Comparison of ENCODE assay signal across 11 cellular contexts in the genomic region with DNA sequence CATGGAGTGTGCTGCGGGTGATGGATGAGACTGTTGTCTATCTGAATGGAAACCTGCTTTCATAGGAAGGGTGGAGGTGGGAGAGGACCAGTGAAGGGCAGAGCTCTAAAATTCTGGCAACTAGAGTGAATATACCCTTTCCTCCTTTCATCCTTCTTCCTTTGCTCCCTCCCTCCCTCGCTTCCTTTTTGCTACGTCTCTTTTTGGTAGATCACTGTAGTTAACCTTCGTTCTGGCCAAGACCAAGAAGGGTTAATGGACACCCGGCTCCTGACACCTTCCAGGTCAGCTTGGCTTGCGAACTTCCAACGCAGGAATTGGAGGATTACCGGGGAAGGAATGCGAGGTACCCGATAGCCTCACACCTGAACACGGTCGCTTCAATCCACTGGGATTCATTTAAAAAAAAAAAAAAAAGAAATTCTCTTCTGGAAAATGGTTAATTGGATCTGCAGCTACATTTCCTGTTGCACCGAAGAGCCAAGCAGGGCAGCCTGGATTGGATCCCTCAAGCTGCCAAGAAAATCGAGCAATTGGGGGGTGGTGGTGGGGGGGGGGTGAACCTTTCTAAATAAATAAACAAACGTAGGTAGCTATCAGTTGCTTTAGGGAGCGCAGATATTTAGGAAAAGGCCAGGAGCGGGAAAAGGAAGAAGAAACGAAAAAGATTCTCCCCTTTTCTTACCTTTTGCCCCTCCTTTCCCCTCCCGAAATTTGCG. TPM values are rescaled to one million over a fixed set of nuclear protein-coding genes. Genes with fewer than 3 reads are reported as not detected.
DNase-seq lines count a peak whose midpoint lies in the region; TF ChIP-seq lines count a peak whose summit lies in the region.
"Had no signal": no experiment of that assay in that cellular context is flagged by ENCODE, and none has a peak within 500 bp of the region (broad histone marks: within the 10 kb centered on the region; RNA-seq: fewer than 3 reads in every experiment).

No MANE protein-coding gene starts in this region.

- H3K4me3 ChIP-seq in HUES6 (ENCODE audit: low read depth, low read length), result peak overlapping the region; percentile 38
- H3K4me3 ChIP-seq in dorsolateral prefrontal cortex, result peak overlapping the region in 45 of 59 donors; percentile 6 to 73 (median 36)
- peak overlapping the region; percentile 87 to 97 for H3K4me3 ChIP-seq in stomach smooth muscle (ENCODE audit: low read length in 2 of 2)

- H3K27me3 ChIP-seq in HUES6 (ENCODE audit: control insufficient read depth, insufficient read depth, low read length), result peaks cover 97% of the 10 kb centered on the region
- peaks cover 16 to 100% (median 92%) of the 10 kb centered on the region in 45 donors for H3K27me3 ChIP-seq in dorsolateral prefrontal cortex
- H3K27me3 ChIP-seq in stomach smooth muscle (ENCODE audit: control insufficient read depth in 1 of 2, insufficient read depth in 2 of 2, low read length in 2 of 2), result no peaks in the 10 kb centered on the region

- DNase-seq in dorsolateral prefrontal cortex (no peak), lung microvascular endothelial cell (ENCODE audit: low read depth in 2 of 2) (peak; percentile 39 to 49), T-helper 9 cell (no peak), NCI-H2196 treated with DMSO at 0.1 percent for 48 hours (lab: John Stamatoyannopoulos, UW; ENCODE audit: unreplicated experiment) (no peak), dedifferentiated amniotic fluid mesenchymal stem cell (ENCODE audit: extremely low spot score) (no peak), epidermal melanocyte (ENCODE audit: insufficient read length, low spot score) (no peak)
- DNase-seq: islet precursor cell, MV-4-11 had no signal

- H3K36me3 ChIP-seq in HUES6 (ENCODE audit: control insufficient read depth, insufficient read depth, low read length), result no peaks in the 10 kb centered on the region
- H3K36me3 ChIP-seq in stomach smooth muscle (ENCODE audit: control insufficient read depth in 2 of 2, insufficient read depth in 2 of 2, low read length in 2 of 2), result no peaks in the 10 kb centered on the region

- H3K9ac ChIP-seq in HUES6 (ENCODE audit: low read length), result no peak overlapping the region
- peak overlapping the region; percentile 92 for H3K9ac ChIP-seq in stomach smooth muscle (ENCODE audit: low read length in 2 of 2)

- intact Hi-C loops in dorsolateral prefrontal cortex (cut with DNase I), result no loop called here

- H3K27ac ChIP-seq in HUES6 (ENCODE audit: low read depth, low read length), result no peak overlapping the region
- peak overlapping the region in 34 of 59 donors; percentile 11 to 89 (median 74) for H3K27ac ChIP-seq in dorsolateral prefrontal cortex
- H3K27ac ChIP-seq in stomach smooth muscle (ENCODE audit: low read length), result peak overlapping the region; percentile 98

- no peak for TF ChIP-seq CTCF in dorsolateral prefrontal cortex (IDR thresholded peaks at IDR 0.05 in 54 of 56, conservative IDR thresholded peaks at IDR 0.05 in 2 of 56; ENCODE audit: low read depth in 1 of 56, partially characterized antibody in 56 of 56)

- H3K4me1 ChIP-seq in HUES6 (ENCODE audit: control insufficient read depth, insufficient read depth, low read length), result peaks cover 28% of the 10 kb centered on the region
- peaks cover 39% of the 10 kb centered on the region for H3K4me1 ChIP-seq in stomach smooth muscle (ENCODE audit: control insufficient read depth, insufficient read depth, low read length)

- H3K9me3 ChIP-seq in HUES6 (ENCODE audit: control insufficient read depth, insufficient read depth, low read depth, low read length) (no peaks in the 10 kb centered on the region), stomach smooth muscle (ENCODE audit: control insufficient read depth in 2 of 2, low read length in 2 of 2) (no peaks in the 10 kb centered on the region)

RNA-seq across cellular contexts. Expression of a gene that starts 9.6 kb away (rescaled TPM):
- 10 to 100 TPM in 65 of 120 experiments, 1 to 10 TPM in 55; 3.1 to 36.0 (median 10.5) TPM for total RNA-seq in dorsolateral prefrontal cortex
- 17.4 and 25.0 TPM in 2 replicates for total RNA-seq in lung microvascular endothelial cell
- total RNA-seq: activated T-helper 1 cell treated with anti-CD3 and anti-CD28 coated beads, Interleukin-12 subunit alpha, Interleukin-12 subunit beta, Interleukin-2, Interleukin-4 antibody, amounts not matched to agents 30 ng/mL and 10 ng/mL and 1 ng/mL, durations not matched to agents 14 hours and 24 hours and 36 hours had no signal

Comparison
In these comparisons a context has a peak if more than half of its experiments do, and no peak if none do; other contexts are left out.
1. H3K4me3 ChIP-seq: peak in every context shown above with its lines; median percentile 92 in stomach smooth muscle; 38 in HUES6; 36 in dorsolateral prefrontal cortex.
2. DNase-seq: peak in lung microvascular endothelial cell (2 of 2); none in dorsolateral prefrontal cortex (0 of 10), T-helper 9 cell (single experiment), NCI-H2196 treated with DMSO at 0.1 percent for 48 hours (single experiment), dedifferentiated amniotic fluid mesenchymal stem cell (single experiment) and epidermal melanocyte (single experiment).